ENCODE assay signal across 23 cellular contexts in the genomic region with DNA sequence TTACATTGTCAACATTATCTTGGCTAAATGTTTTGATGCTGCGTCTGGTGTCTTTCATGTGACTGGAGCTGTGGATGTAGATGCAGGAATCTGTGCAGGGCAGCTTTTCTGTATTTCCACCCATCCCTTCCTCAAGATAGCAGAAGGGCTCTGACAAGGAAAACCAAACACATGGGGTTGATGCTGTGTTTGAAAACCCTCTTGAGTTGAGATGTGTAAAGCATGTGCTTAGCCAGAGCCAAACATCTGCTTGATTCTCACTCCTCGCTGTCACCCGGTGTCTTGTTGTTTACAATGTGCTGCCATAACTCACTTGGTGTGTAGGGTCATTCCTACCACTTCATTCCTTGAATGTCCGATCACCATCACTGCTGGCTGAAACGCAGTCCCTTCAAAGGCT. TPM values are rescaled to one million over a fixed set of nuclear protein-coding genes. Genes with fewer than 3 reads are reported as not detected.
A peak's percentile ranks its signal among the peaks of the same experiment; 100 is the strongest.
DNase-seq lines count a peak whose midpoint lies in the region; ATAC-seq, FAIRE-seq and TF ChIP-seq lines count a peak whose summit lies in the region.
"Had no signal": no experiment of that assay in that cellular context is flagged by ENCODE, and none has a peak within 500 bp of the region (broad histone marks: within the 10 kb centered on the region; RNA-seq: fewer than 3 reads in every experiment).

No MANE protein-coding gene starts in this region.

- no peak overlapping the region for H3K9ac ChIP-seq in HepG2 (ENCODE audit: insufficient read depth, low read depth, low read length)

- no TSS peak for BruUV-seq in HepG2 (replicated peaks; lab: Mats Ljungman, UMichigan)

- H3K4me2 ChIP-seq in HepG2 (ENCODE audit: low read depth, low read length), result no peak overlapping the region

- H3K79me2 ChIP-seq in HepG2 (ENCODE audit: insufficient read depth, low read length), result no peaks in the 10 kb centered on the region

- no peak for TF ChIP-seq CTCF in HepG2 (CRISPR knock-in tag; IDR thresholded peaks at IDR 0.05)
- no peak for TF ChIP-seq CTCF in right lobe of liver (IDR thresholded peaks at IDR 0.05)
- no peak for TF ChIP-seq CTCF in bronchial epithelial cell (IDR thresholded peaks at IDR 0.05; ENCODE audit: insufficient read depth, low read length, severe bottlenecking)
- no peak for TF ChIP-seq CTCF in psoas muscle (IDR thresholded peaks at IDR 0.05)

- H3K4me1 ChIP-seq in HepG2 (ENCODE audit: insufficient read depth, low read length) (no peaks in the 10 kb centered on the region), right lobe of liver (no peaks in the 10 kb centered on the region), psoas muscle (no peaks in the 10 kb centered on the region), small intestine (ENCODE audit: control insufficient read depth in 2 of 2, insufficient read depth in 1 of 2, low read depth in 1 of 2, low read length in 1 of 2) (no peaks in the 10 kb centered on the region)

- no peak for ATAC-seq in HepG2
- no peak for ATAC-seq in right lobe of liver
- no peak for ATAC-seq in psoas muscle
- ATAC-seq in HG03521 (IDR thresholded peaks at IDR 0.05; ENCODE audit: unreplicated experiment), result no peak
- ATAC-seq: sciatic nerve had no signal

- CTCF ChIA-PET in HepG2 (lab: Yijun Ruan, JAX; ENCODE audit: low intra/inter-chr PET ratio, low total read pairs), result no interaction called here

- FAIRE-seq in HepG2 (lab: Jason Lieb, UNC) (no peak), bronchial epithelial cell (lab: Jason Lieb, UNC) (peak; percentile 23), small intestine (lab: Jason Lieb, UNC) (no peak)
- FAIRE-seq: GM19239 had no signal

- no peak overlapping the region for H2AFZ ChIP-seq in HepG2 (ENCODE audit: low read length)

- POLR2A ChIA-PET in HepG2 (lab: Yijun Ruan, JAX), result no interaction called here

- DNase-seq in HepG2 (ENCODE audit: low spot score) (no peak), right lobe of liver (no peak), bronchial epithelial cell (ENCODE audit: low read depth) (no peak), psoas muscle (no peak), HPDE6-E6E7 (ENCODE audit: extremely low spot score) (no peak), small intestine (no peak)
- DNase-seq: ACHN; activated CD4-positive, alpha-beta T cell treated with anti-CD3 and anti-CD28 coated beads for 48 hours; activated gamma-delta T cell treated with Interleukin-2 at 50 U/mL for 16 hours; activated T-cell treated with anti-CD3 and anti-CD28 coated beads, Interleukin-2, amount 50 U/mL, for 24 hours; cerebellar nuclear complex; GDM1; heart left ventricle; NCI-H2081; NK-92 treated with Interleukin-12 subunit alpha and Interleukin-12 subunit beta, amount 100 ng/mL, for 24 hours; stimulated activated CD4-positive, alpha-beta T cell treated with anti-CD3 and anti-CD28 coated beads, Interleukin-15, amount 100 ng/mL, for 24 hours; stimulated activated naive CD4-positive, alpha-beta T cell; SW 1271; T1000; WERI-Rb-1 had no signal

- H3K27me3 ChIP-seq in HepG2 (ENCODE audit: control insufficient read depth in 1 of 2, insufficient read depth in 2 of 2, low read length in 2 of 2) (no peaks in the 10 kb centered on the region), right lobe of liver (no peaks in the 10 kb centered on the region), bronchial epithelial cell (ENCODE audit: control insufficient read depth, insufficient read depth, low read length) (no peaks in the 10 kb centered on the region), psoas muscle (ENCODE audit: insufficient read depth in 3 of 3, low read length in 2 of 3) (no peaks in the 10 kb centered on the region), small intestine (ENCODE audit: control insufficient read depth in 2 of 2, insufficient read depth in 2 of 2, low read length in 2 of 2) (no peaks in the 10 kb centered on the region)
- H3K27me3 ChIP-seq: heart left ventricle had no signal

- no peak for TF ChIP-seq POLR2A in HepG2 (IDR thresholded peaks at IDR 0.05; ENCODE audit: insufficient read depth in 1 of 2, low read depth in 2 of 2, low read length in 2 of 2)
- no peak for TF ChIP-seq POLR2A in right lobe of liver (IDR thresholded peaks at IDR 0.05)

- intact Hi-C loops in HepG2 (cut with micrococcal nuclease; ENCODE audit: unreplicated experiment), result no loop called here
- intact Hi-C loops in right lobe of liver (cut with DNase I), result no loop called here
- intact Hi-C loops in psoas muscle (cut with DNase I), result no loop called here

- H3K4me3 ChIP-seq in HepG2 (replicated peaks in 1 of 3; ENCODE audit: insufficient read depth in 1 of 3, low read depth in 2 of 3, low read length in 3 of 3), result no peak overlapping the region
- no peak overlapping the region for H3K4me3 ChIP-seq in right lobe of liver
- H3K4me3 ChIP-seq in bronchial epithelial cell (ENCODE audit: low read depth, low read length), result no peak overlapping the region
- no peak overlapping the region for H3K4me3 ChIP-seq in psoas muscle
- H3K4me3 ChIP-seq in small intestine (ENCODE audit: low read depth in 1 of 2, low read length in 2 of 2), result no peak overlapping the region
- H3K4me3 ChIP-seq: heart left ventricle had no signal

- H3K27ac ChIP-seq in HepG2 (ENCODE audit: extremely low read length, insufficient read depth, low read length) (no peak overlapping the region), right lobe of liver (no peak overlapping the region), psoas muscle (peak overlapping the region; percentile 5), small intestine (ENCODE audit: low read depth in 1 of 2, low read length in 1 of 2) (peak overlapping the region in 1 of 2 donors; percentile 22)
- H3K27ac ChIP-seq: WERI-Rb-1 had no signal

- in situ Hi-C loops in HepG2 (cut with HindIII; ENCODE audit: extremely low pct_ligation_motif_present, low pct_unique_long_range_greater_than_20kb), result no loop called here

- TF ChIP-seq EP300 in HepG2 (IDR thresholded peaks at IDR 0.05; ENCODE audit: low read depth in 2 of 2, low read length in 2 of 2) (no peak), HepG2 (CRISPR knock-in tag; IDR thresholded peaks at IDR 0.05; ENCODE audit: borderline replicate concordance) (no peak)

- H3K9me3 ChIP-seq in HepG2 (ENCODE audit: low read length) (no peaks in the 10 kb centered on the region), right lobe of liver (no peaks in the 10 kb centered on the region), psoas muscle (no peaks in the 10 kb centered on the region), small intestine (ENCODE audit: control insufficient read depth, low read depth) (no peaks in the 10 kb centered on the region)

- WGBS in HepG2 (ENCODE audit: low lambda C conversion rate), result 30% methylated on average over 5 of the region's 5 CpGs
- 30% methylated on average over 4 of the region's 5 CpGs for WGBS in right lobe of liver (ENCODE audit: insufficient coverage, low coverage, low lambda C conversion rate, missing lambda C conversion rate)
- WGBS in psoas muscle, 3 donors, result 57 to 68% (median 64%) methylated on average over 5 of the region's 5 CpGs
- WGBS in small intestine, 3 donors, result 56 to 81% (median 76%) methylated on average over 5 of the region's 5 CpGs

- TF ChIP-seq RAD21 in HepG2 (CRISPR knock-in tag; IDR thresholded peaks at IDR 0.05), result no peak

- H3K36me3 ChIP-seq in HepG2 (replicated peaks in 1 of 2; ENCODE audit: control insufficient read depth in 1 of 2, insufficient read depth in 2 of 2, low read length in 2 of 2) (no peaks in the 10 kb centered on the region), right lobe of liver (no peaks in the 10 kb centered on the region), bronchial epithelial cell (ENCODE audit: control insufficient read depth, insufficient read depth, low read length) (no peaks in the 10 kb centered on the region), psoas muscle (ENCODE audit: insufficient read depth in 1 of 2, low read depth in 1 of 2) (no peaks in the 10 kb centered on the region), small intestine (ENCODE audit: control insufficient read depth in 2 of 2, insufficient read depth in 2 of 2, low read length in 2 of 2) (no peaks in the 10 kb centered on the region)
- H3K36me3 ChIP-seq: heart left ventricle, WERI-Rb-1 had no signal

- no peaks in the 10 kb centered on the region for H4K20me1 ChIP-seq in HepG2 (ENCODE audit: insufficient read depth, low read length)

TF ChIP-seq in HepG2, 621 proteins besides CTCF, POLR2A, EP300 and RAD21 (continues in another document):
- no peak for TF ChIP-seq RFXANK (CRISPR knock-in tag; IDR thresholded peaks at IDR 0.05)

RNA-seq across cellular contexts. Expression of a gene that starts 33.0 kb away (rescaled TPM):
- total RNA-seq in HepG2 (2016; rRNA removed; fragmentation: Illumina TruSeq; extraction: Trizol) (96.6 and 154 TPM in 2 replicates), right lobe of liver (10 to 100 TPM; 14.3 to 51.5 (median 18.0) TPM), bronchial epithelial cell (58.2 and 80.3 TPM in 2 replicates), psoas muscle (100 to 1,000 TPM in 3 of 4 donors, 10 to 100 TPM in 1; 77.1 to 218 (median 146) TPM)
- total RNA-seq in HepG2 (2016; cell fraction: cytosol; rRNA removed; fragmentation: Illumina TruSeq; extraction: Trizol; ENCODE audit: low read depth), result 20.8 and 24.2 TPM in 2 replicates
- total RNA-seq in HepG2 (2016; cell fraction: insoluble cytoplasmic fraction; rRNA removed; fragmentation: Illumina TruSeq; extraction: Trizol), result 99.8 and 164 TPM in 2 replicates
- 48.0 and 50.2 TPM in 2 replicates for total RNA-seq in HepG2 (2016; cell fraction: membrane; rRNA removed; fragmentation: Illumina TruSeq; extraction: Trizol)
- 55.6 and 64.2 TPM in 2 replicates for total RNA-seq in HepG2 (2016; cell fraction: nucleus; rRNA removed; fragmentation: Illumina TruSeq; extraction: Trizol)
- polyA plus RNA-seq in HepG2 (2011; rRNA removed) (64.8 and 86.3 TPM in 2 replicates), psoas muscle (100 to 1,000 TPM; 190 to 427 (median 312) TPM), small intestine (10 to 100 TPM; 18.9 to 32.1 (median 21.9) TPM)
- polyA plus RNA-seq in HepG2 (2011; cell fraction: cytosol; rRNA removed), result 40.8 and 66.4 TPM in 2 replicates
- polyA plus RNA-seq in HepG2 (2011; cell fraction: nucleus; rRNA removed), result 26.2 and 33.6 TPM in 2 replicates
- polyA plus RNA-seq in HepG2 (2012), result 31.5 and 57.8 TPM in 2 replicates
- 26.2 and 26.4 TPM in 2 replicates for polyA plus RNA-seq in HepG2 (2016; cell fraction: cytosol; fragmentation: Illumina TruSeq; extraction: Trizol; ENCODE audit: low read depth)
- polyA plus RNA-seq in HepG2 (2016; cell fraction: insoluble cytoplasmic fraction; fragmentation: Illumina TruSeq; extraction: Trizol; ENCODE audit: low read depth), result 193 and 198 TPM in 2 replicates
- polyA plus RNA-seq in HepG2 (2016; cell fraction: membrane; fragmentation: Illumina TruSeq; extraction: Trizol; ENCODE audit: low read depth), result 44.7 and 48.2 TPM in 2 replicates
- polyA plus RNA-seq in HepG2 (2016; cell fraction: nucleus; fragmentation: Illumina TruSeq; extraction: Trizol; ENCODE audit: insufficient read depth, low read depth), result 75.7 and 79.5 TPM in 2 replicates
- 12.8 and 16.1 TPM in 2 replicates for polyA minus RNA-seq in HepG2 (2011; rRNA and poly(A)+ RNA removed; ENCODE audit: low replicate concordance)
- polyA minus RNA-seq in HepG2 (2011; cell fraction: cytosol; rRNA and poly(A)+ RNA removed), result 35.9 and 41.2 TPM in 2 replicates
- 60.4 and 62.8 TPM in 2 replicates for polyA minus RNA-seq in HepG2 (2011; cell fraction: nucleus; rRNA and poly(A)+ RNA removed)
